2 cellular contexts compared by ENCODE assay signal in genomic region chr22:24457894-24458293, GRCh38.
TF ChIP-seq lines count a peak whose summit lies in the region.

No MANE protein-coding gene starts in this region.

TF ChIP-seq in HEK293, 187 proteins besides CTCF, POLR2A, EP300 and RAD21 (continued from another document):
- TF ChIP-seq ZBTB26 (tag by site-specific recombination; optimal IDR thresholded peaks at IDR 0.05) (no peak), WT1 (tag by site-specific recombination; IDR thresholded peaks at IDR 0.05) (no peak), ZNF830 (tag by site-specific recombination; IDR thresholded peaks at IDR 0.05; ENCODE audit: low read depth) (no peak), ZNF510 (tag by site-specific recombination; IDR thresholded peaks at IDR 0.05; ENCODE audit: insufficient replicate concordance) (no peak), SALL2 (tag by site-specific recombination; IDR thresholded peaks at IDR 0.05; ENCODE audit: borderline replicate concordance) (no peak)

TF ChIP-seq in K562, 482 proteins besides CTCF, POLR2A, EP300 and RAD21 (continued from another document):
- TF ChIP-seq THRB (CRISPR knock-in tag; conservative IDR thresholded peaks at IDR 0.05), result no peak
